Comparison of ENCODE assay signal across 22 cellular contexts in the genomic region with DNA sequence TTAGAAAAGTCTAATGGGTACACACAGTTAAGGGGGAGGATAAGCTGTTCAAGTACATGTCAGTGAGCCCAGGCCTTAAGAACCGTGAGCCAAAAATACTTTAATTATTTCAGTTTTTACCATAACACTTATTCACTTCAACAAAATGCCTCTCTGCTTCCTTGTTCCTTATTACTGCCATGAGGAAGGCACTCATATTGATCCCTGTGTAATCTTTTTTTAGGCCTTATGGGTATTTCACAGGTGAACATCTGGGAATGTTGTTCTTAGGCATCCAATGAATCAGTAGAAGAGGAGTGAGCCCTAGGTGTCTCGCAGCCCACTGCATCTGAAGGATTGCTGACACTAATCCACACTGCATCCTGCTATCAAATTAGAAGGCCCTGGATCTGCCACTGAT.
"Had no signal": no experiment of that assay in that cellular context is flagged by ENCODE, and none has a peak within 500 bp of the region (broad histone marks: within the 10 kb centered on the region; RNA-seq: fewer than 3 reads in every experiment).

No MANE protein-coding gene starts in this region.

- H3K4me1 ChIP-seq: left lung, lower lobe of right lung, right atrium auricular region, suprapubic skin, tibial artery, upper lobe of right lung had no signal

- H3K27me3 ChIP-seq: left lung, ovary, right atrium auricular region, tibial artery, upper lobe of right lung had no signal

- H3K36me3 ChIP-seq: left lung, lower lobe of right lung, ovary, right atrium auricular region, suprapubic skin, thoracic aorta, tibial artery, upper lobe of right lung had no signal

- H3K4me3 ChIP-seq: left lung, lower lobe of right lung, ovary, right atrium auricular region, skin epidermis, suprapubic skin, thoracic aorta, tibial artery, upper lobe of right lung had no signal

- H3K27ac ChIP-seq: left lung, lower lobe of right lung, ovary, right atrium auricular region, skin epidermis, suprapubic skin, thoracic aorta, tibial artery, upper lobe of right lung had no signal

- H3K9me3 ChIP-seq: left lung, lower lobe of right lung, ovary, right atrium auricular region, suprapubic skin, thoracic aorta, tibial artery, upper lobe of right lung had no signal

- DNase-seq: islet precursor cell; left cardiac atrium; left lung; lower lobe of right lung; mammary epithelial cell; mesenchymal stem cell; naive B cell; natural killer cell; ovary; stimulated activated CD4-positive, alpha-beta T cell treated with anti-CD3 and anti-CD28 coated beads, Interleukin-12 subunit alpha, Interleukin-12 subunit beta, amount 100 ng/mL, for 4 hours; stimulated activated CD4-positive, alpha-beta T cell treated with anti-CD3 and anti-CD28 coated beads, Interleukin-15, amount 100 ng/mL, for 24 hours; stimulated activated CD4-positive, alpha-beta T cell treated with anti-CD3 and anti-CD28 coated beads, Interleukin-2, amount 100 ng/mL, for 24 hours; stimulated activated CD4-positive, alpha-beta T cell treated with anti-CD3 and anti-CD28 coated beads, Interleukin-4, amount 100 ng/mL, for 1 hour; stimulated activated naive CD4-positive, alpha-beta T cell; tibial artery; trophoblast cell; upper lobe of right lung had no signal

- ATAC-seq: left cardiac atrium, left lung, lower lobe of right lung, natural killer cell, sciatic nerve, upper lobe of right lung had no signal
